Comparison of ENCODE assay signal across 8 cellular contexts in the genomic region with DNA sequence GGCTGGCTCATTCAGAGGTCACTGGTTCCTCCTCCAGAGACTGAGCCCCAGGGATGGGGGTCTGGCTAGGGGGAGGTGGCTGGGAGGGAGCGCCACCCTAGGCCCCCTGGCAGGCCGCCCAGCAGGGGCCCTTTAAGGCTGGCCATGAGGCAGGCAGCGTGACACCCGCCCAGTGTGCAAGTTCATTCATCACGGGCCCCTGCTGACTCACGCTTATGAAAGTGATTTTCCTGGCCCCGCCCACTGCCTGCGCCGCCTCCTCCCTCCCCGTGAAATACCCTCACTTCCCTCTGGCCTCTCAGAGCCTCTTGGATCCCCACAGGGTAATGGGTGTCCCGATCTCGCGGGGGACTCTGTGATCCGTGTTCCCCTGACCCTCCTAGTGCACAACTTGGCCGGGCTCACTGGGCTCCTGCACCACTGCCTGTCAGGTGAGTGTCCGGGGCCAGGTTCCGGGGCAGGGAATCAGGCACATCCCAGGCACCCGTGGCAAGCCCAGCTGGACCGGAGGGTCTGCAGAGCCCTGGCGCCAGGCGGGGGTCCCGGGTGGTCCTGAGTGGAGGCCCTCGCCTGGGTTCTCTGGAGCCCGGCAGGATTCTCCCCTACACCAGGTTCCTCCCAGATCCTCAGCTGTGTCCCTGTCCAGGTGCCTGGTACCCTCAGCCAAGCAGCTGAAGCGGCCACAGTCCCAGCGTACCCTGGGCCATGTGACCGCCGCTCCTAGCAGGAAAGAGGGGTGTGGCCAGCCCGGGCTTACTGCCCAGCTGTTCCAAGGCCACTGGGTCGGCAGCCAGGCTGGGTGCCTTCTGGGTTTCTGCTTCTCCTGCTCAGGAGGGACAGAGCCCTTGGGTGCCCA. TPM values are rescaled to one million over a fixed set of nuclear protein-coding genes. Genes with fewer than 3 reads are reported as not detected.
A peak's percentile ranks its signal among the peaks of the same experiment; 100 is the strongest.
DNase-seq lines count a peak whose midpoint lies in the region; ATAC-seq and TF ChIP-seq lines count a peak whose summit lies in the region.

A gene with protein sequence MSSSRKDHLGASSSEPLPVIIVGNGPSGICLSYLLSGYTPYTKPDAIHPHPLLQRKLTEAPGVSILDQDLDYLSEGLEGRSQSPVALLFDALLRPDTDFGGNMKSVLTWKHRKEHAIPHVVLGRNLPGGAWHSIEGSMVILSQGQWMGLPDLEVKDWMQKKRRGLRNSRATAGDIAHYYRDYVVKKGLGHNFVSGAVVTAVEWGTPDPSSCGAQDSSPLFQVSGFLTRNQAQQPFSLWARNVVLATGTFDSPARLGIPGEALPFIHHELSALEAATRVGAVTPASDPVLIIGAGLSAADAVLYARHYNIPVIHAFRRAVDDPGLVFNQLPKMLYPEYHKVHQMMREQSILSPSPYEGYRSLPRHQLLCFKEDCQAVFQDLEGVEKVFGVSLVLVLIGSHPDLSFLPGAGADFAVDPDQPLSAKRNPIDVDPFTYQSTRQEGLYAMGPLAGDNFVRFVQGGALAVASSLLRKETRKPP (plus strand): TSS at position 301 of the 856 bp plus-strand sequence. CDS start 4,432 bp downstream, outside the sequence.

- H3K36me3 Mint-ChIP-seq in activated T-cell treated with anti-CD3 and anti-CD28 coated beads, Interleukin-2, amount 50 U/mL, for 24 hours (ENCODE audit: low read depth), result no peaks in the 10 kb centered on the region
- no peaks in the 10 kb centered on the region for H3K36me3 Mint-ChIP-seq in stimulated activated memory B cell treated with anti-CD40 and anti-IgM and Interleukin-4, amounts not matched to agents 10 μg/mL and 1 μg/mL and 100 μg/mL, for 72 hours

- peak within 1 kb of the TSS; percentile 80 for H3K27ac Mint-ChIP-seq in activated T-cell treated with anti-CD3 and anti-CD28 coated beads, Interleukin-2, amount 50 U/mL, for 24 hours
- H3K27ac Mint-ChIP-seq in stimulated activated memory B cell treated with anti-CD40 and anti-IgM and Interleukin-4, amounts not matched to agents 10 μg/mL and 1 μg/mL and 100 μg/mL, for 72 hours, result peak within 1 kb of the TSS; percentile 63

- peak; percentile 86 for ATAC-seq in stimulated activated memory B cell treated with anti-CD40 and anti-IgM and Interleukin-4, amounts not matched to agents 10 μg/mL and 1 μg/mL and 100 μg/mL, for 72 hours

- DNase-seq in CMK (ENCODE audit: low read depth), result peak; percentile 65
- peak; percentile 86 for DNase-seq in GM20000 (ENCODE audit: low spot score)
- DNase-seq in HT-29 (ENCODE audit: low spot score), result peak; percentile 95
- DNase-seq in OCI-M1 (lab: John Stamatoyannopoulos, UW), result peak; percentile 96
- peak; percentile 85 for DNase-seq in activated T-cell treated with anti-CD3 and anti-CD28 coated beads, Interleukin-2, amount 50 U/mL, for 24 hours
- peak; percentile 63 for DNase-seq in esophagus squamous epithelium (lab: John Stamatoyannopoulos, UW)
- DNase-seq in myocyte (ENCODE audit: low read depth), result peak; percentile 96

- TF ChIP-seq CTCF in GM20000 (IDR thresholded peaks at IDR 0.05; ENCODE audit: extremely low read depth, missing control alignments), result no peak
- peak in 1 of 6 experiments; percentile 3 for TF ChIP-seq CTCF in esophagus squamous epithelium (IDR thresholded peaks at IDR 0.05)

- peaks cover 23 to 51% (median 29%) of the 10 kb centered on the region in 3 donors for H3K4me1 ChIP-seq in esophagus squamous epithelium

- peak within 1 kb of the TSS; percentile 58 for H3K4me3 Mint-ChIP-seq in activated T-cell treated with anti-CD3 and anti-CD28 coated beads, Interleukin-2, amount 50 U/mL, for 24 hours
- peak within 1 kb of the TSS; percentile 80 for H3K4me3 Mint-ChIP-seq in stimulated activated memory B cell treated with anti-CD40 and anti-IgM and Interleukin-4, amounts not matched to agents 10 μg/mL and 1 μg/mL and 100 μg/mL, for 72 hours

- H3K27me3 ChIP-seq in esophagus squamous epithelium, result no peaks in the 10 kb centered on the region

- WGBS in esophagus squamous epithelium, 2 donors, result 0% methylated on average over 6 to 10 of the region's 30 CpGs

- no peaks in the 10 kb centered on the region for H3K9me3 ChIP-seq in esophagus squamous epithelium

- peaks cover 1 to 3% (median 3%) of the 10 kb centered on the region in 3 donors for H3K36me3 ChIP-seq in esophagus squamous epithelium

- peak in 3 of 4 donors; percentile 64 to 87 (median 85) for TF ChIP-seq POLR2A in esophagus squamous epithelium (IDR thresholded peaks at IDR 0.05)

- H3K27me3 Mint-ChIP-seq in activated T-cell treated with anti-CD3 and anti-CD28 coated beads, Interleukin-2, amount 50 U/mL, for 24 hours, result peaks cover 33% of the 10 kb centered on the region
- peaks cover 28% of the 10 kb centered on the region for H3K27me3 Mint-ChIP-seq in stimulated activated memory B cell treated with anti-CD40 and anti-IgM and Interleukin-4, amounts not matched to agents 10 μg/mL and 1 μg/mL and 100 μg/mL, for 72 hours

- peak within 1 kb of the TSS; percentile 92 to 98 (median 94) for H3K27ac ChIP-seq in esophagus squamous epithelium

- intact Hi-C loops in esophagus squamous epithelium (cut with DNase I), result no loop called here

- no peaks in the 10 kb centered on the region for H3K9me3 Mint-ChIP-seq in activated T-cell treated with anti-CD3 and anti-CD28 coated beads, Interleukin-2, amount 50 U/mL, for 24 hours
- H3K9me3 Mint-ChIP-seq in stimulated activated memory B cell treated with anti-CD40 and anti-IgM and Interleukin-4, amounts not matched to agents 10 μg/mL and 1 μg/mL and 100 μg/mL, for 72 hours, result no peaks in the 10 kb centered on the region

- peaks cover 14% of the 10 kb centered on the region for H3K4me1 Mint-ChIP-seq in activated T-cell treated with anti-CD3 and anti-CD28 coated beads, Interleukin-2, amount 50 U/mL, for 24 hours (ENCODE audit: low read depth)
- peaks cover 33% of the 10 kb centered on the region for H3K4me1 Mint-ChIP-seq in stimulated activated memory B cell treated with anti-CD40 and anti-IgM and Interleukin-4, amounts not matched to agents 10 μg/mL and 1 μg/mL and 100 μg/mL, for 72 hours

- H3K4me3 ChIP-seq in esophagus squamous epithelium, result peak within 1 kb of the TSS; percentile 59 to 84 (median 66)

RNA-seq across cellular contexts. Expression of the gene that starts here (rescaled TPM):
- total RNA-seq in HT-29 (2014; rRNA removed; shearing (Covaris generic)), result 14.2 and 16.1 TPM in 2 replicates
- total RNA-seq in esophagus squamous epithelium, result 10 to 100 TPM in 2 of 4 donors, 1 to 10 TPM in 2; 5.0 to 27.6 (median 11.1) TPM
- total RNA-seq in myocyte, result 4.3 and 7.7 TPM in 2 replicates
- 15.5 TPM for polyA plus RNA-seq in myocyte (2012)

Comparison
In these comparisons a context has a peak if more than half of its experiments do, and no peak if none do; other contexts are left out.
1. Peak in every context shown above with its lines: DNase-seq, ATAC-seq, H3K4me3 ChIP-seq and H3K27ac ChIP-seq.